ENCODE assay signal across 37 cellular contexts in genomic region chrX:45956222-45956867, GRCh38.
"Had no signal": no experiment of that assay in that cellular context is flagged by ENCODE, and none has a peak within 500 bp of the region (broad histone marks: within the 10 kb centered on the region; RNA-seq: fewer than 3 reads in every experiment).

No MANE protein-coding gene starts in this region.

- H3K4me2 ChIP-seq: KMS-11, PC-9 had no signal

- H3K27me3 ChIP-seq: brain microvascular endothelial cell had no signal

- H3K4me3 ChIP-seq: adrenal gland, PC-9 had no signal

- DNase-seq: activated B cell treated with CpG ODN at 0.5 μM for 24 hours; activated CD4-positive, alpha-beta memory T cell treated with anti-CD3 and anti-CD28 coated beads for 36 hours; activated CD4-positive, alpha-beta T cell treated with anti-CD3 and anti-CD28 coated beads for 4 hours; activated CD4-positive, alpha-beta T cell treated with anti-CD3 and anti-CD28 coated beads, Interleukin-2, amount 50 U/mL, for 1 hour; activated CD4-positive, CD25-positive, alpha-beta regulatory T cell treated with anti-CD3 and anti-CD28 coated beads, Interleukin-2, amount 50 U/mL, for 72 hours; activated CD8-positive, alpha-beta memory T cell treated with anti-CD3 and anti-CD28 coated beads, Interleukin-2, amount 50 U/mL, for 4 hours; activated gamma-delta T cell treated with Interleukin-2 at 50 U/mL for 16 hours; activated naive CD4-positive, alpha-beta T cell treated with anti-CD3 and anti-CD28 coated beads for 36 hours; activated T-cell treated with anti-CD3 and anti-CD28 coated beads for 4 hours; activated T-cell treated with anti-CD3 and anti-CD28 coated beads, Interleukin-2, amount 50 U/mL, for 4 hours; adrenal gland; brain microvascular endothelial cell; central memory CD4-positive, alpha-beta T cell; MM.1S; NCI-H1092 treated with DMSO at 0.1 percent for 48 hours; NCI-H146; NCI-H187; NCI-H2029 treated with DMSO at 0.1 percent for 48 hours; NCI-H2107; NCI-H226; NCI-H446 treated with DMSO at 0.1 percent for 48 hours; NCI-H524; NCI-H69; NK-92 treated with Interleukin-12 subunit alpha and Interleukin-12 subunit beta, amount 100 ng/mL, for 24 hours; PC-9; SIG-M5; T-cell; T-helper 2 cell; T-helper 9 cell had no signal

- FAIRE-seq: colon, RCC 7860 had no signal

- H3K9ac ChIP-seq: KMS-11 had no signal

- H2AFZ ChIP-seq: PC-9 had no signal

- ATAC-seq: activated naive CD4-positive, alpha-beta T cell treated with anti-CD3 and anti-CD28 coated beads, Interleukin-2, amount 50 U/mL, for 72 hours; activated T-cell treated with anti-CD3 and anti-CD28 coated beads, Interleukin-2, amount 50 U/mL, for 4 hours; Right ventricle myocardium inferior; SK-N-SH treated with all-trans-retinoic acid at 6 μM for 48 hours; T-cell had no signal

- H3K27ac ChIP-seq: adrenal gland, brain microvascular endothelial cell, KMS-11, PC-9, RWPE1, VCaP had no signal

- H3K36me3 ChIP-seq: adrenal gland, brain microvascular endothelial cell had no signal

- H3K9me3 ChIP-seq: adrenal gland had no signal

- H3K4me1 ChIP-seq: adrenal gland had no signal
